9 cellular contexts compared by ENCODE assay signal in the genomic region with DNA sequence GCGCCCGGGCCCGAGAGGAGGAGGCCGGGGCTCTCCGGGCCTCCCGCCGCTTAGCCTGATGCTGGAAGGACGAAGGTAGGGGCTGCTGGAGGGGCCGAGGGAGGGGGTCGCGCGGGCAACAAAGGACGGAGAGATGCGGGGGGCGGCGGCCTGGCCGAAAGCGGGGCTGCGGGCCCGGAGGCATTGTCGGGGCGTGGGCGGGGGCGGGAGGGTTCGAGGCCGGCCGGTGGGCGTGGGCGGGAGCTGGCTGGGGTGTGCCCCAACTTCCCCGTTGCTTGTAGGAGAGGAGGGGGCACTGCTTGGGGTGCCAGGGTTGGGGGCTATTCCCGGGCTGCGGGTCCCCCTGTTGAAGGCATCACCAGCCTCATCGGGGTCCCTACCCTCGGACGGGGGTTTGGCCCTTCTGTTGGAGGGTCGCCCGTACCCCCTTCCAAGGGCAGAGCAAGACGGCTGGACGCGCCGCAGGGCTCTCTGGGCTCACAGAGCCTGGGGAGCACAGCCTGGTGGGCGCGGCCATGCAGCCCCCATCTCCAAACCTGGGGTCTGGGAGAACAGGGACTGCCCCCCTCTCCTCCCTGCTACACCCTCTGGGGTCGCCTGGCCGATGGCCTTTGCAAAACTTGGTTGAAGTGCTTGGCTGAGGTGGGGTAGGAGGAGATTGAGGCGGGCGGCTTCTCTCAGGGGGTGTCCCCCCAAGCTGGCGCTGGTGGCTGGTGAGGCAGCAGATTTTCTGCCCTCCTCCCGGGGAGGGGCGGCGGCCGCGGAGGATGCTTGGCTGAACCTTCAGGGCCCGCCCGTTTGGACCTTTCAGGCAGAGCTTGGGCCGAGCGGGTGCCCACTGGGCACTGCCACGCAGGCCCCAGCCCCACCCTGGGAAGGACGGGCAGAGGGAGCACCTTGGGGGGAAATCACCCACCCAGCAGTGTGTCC. TPM values are rescaled to one million over a fixed set of nuclear protein-coding genes. Genes with fewer than 3 reads are reported as not detected.
DNase-seq lines count a peak whose midpoint lies in the region; ATAC-seq, FAIRE-seq and TF ChIP-seq lines count a peak whose summit lies in the region.
"Had no signal": no experiment of that assay in that cellular context is flagged by ENCODE, and none has a peak within 500 bp of the region (broad histone marks: within the 10 kb centered on the region; RNA-seq: fewer than 3 reads in every experiment).

No MANE protein-coding gene starts in this region.

- ATAC-seq in RWPE2 (ENCODE audit: low read depth) = peak; percentile 33

- H3K9ac ChIP-seq in mammary epithelial cell (ENCODE audit: insufficient read depth, low read length) (peak overlapping the region; percentile 23), keratinocyte (ENCODE audit: control insufficient read depth, extremely low read depth, insufficient read depth, low read length) (peak overlapping the region; percentile 71)

- FAIRE-seq in keratinocyte (lab: Jason Lieb, UNC) = no peak
- FAIRE-seq: colon had no signal

- in situ Hi-C loops in mammary epithelial cell (cut with MboI; ENCODE audit: low sequenced_read_pairs in 2 of 2) = loop anchor here in 1 of 2 donors (25.0 kb wide), 1 partner anchor 97 kb away; no protein-coding TSS in a partner anchor

- H3K4me3 ChIP-seq in RWPE2 (ENCODE audit: severe bottlenecking) = peak overlapping the region; percentile 86
- H3K4me3 ChIP-seq in mammary epithelial cell (replicated peaks in 1 of 3; ENCODE audit: insufficient read depth in 1 of 3, low read depth in 2 of 3, low read length in 3 of 3) = peak overlapping the region; percentile 55 to 92 (median 63)
- peak overlapping the region; percentile 69 to 83 (median 75) for H3K4me3 ChIP-seq in keratinocyte (ENCODE audit: control insufficient read depth in 2 of 3, extremely low read depth in 1 of 3, insufficient read depth in 2 of 3, low read depth in 1 of 3, low read length in 3 of 3)

- BruUV-seq in mammary epithelial cell (replicated peaks; lab: Mats Ljungman, UMichigan) = no TSS peak

- intact Hi-C loops in mammary epithelial cell (cut with micrococcal nuclease) = loop anchor here (1.0 to 5.0 kb wide), 5 partner anchors 20 to 103 kb away; no protein-coding TSS in a partner anchor

- H2AFZ ChIP-seq in mammary epithelial cell (ENCODE audit: low read depth, low read length) (peak overlapping the region; percentile 84), keratinocyte (ENCODE audit: control insufficient read depth, low read length) (peak overlapping the region; percentile 51)

- no peaks in the 10 kb centered on the region for H3K36me3 ChIP-seq in RWPE2 (ENCODE audit: low read depth)
- H3K36me3 ChIP-seq in mammary epithelial cell (ENCODE audit: insufficient read depth, low read length) = no peaks in the 10 kb centered on the region
- H3K36me3 ChIP-seq in keratinocyte (ENCODE audit: control insufficient read depth in 2 of 2, extremely low read depth in 1 of 2, insufficient read depth in 2 of 2, low read length in 2 of 2) = no peaks in the 10 kb centered on the region

- no peak for TF ChIP-seq CTCF in RWPE2 (IDR thresholded peaks at IDR 0.05; ENCODE audit: poor library complexity, severe bottlenecking)
- TF ChIP-seq CTCF in mammary epithelial cell (conservative IDR thresholded peaks at IDR 0.05 in 1 of 2, IDR thresholded peaks at IDR 0.05 in 1 of 2; ENCODE audit: extremely low read depth in 1 of 2, insufficient read depth in 1 of 2, low read depth in 1 of 2, low read length in 2 of 2) = no peak
- TF ChIP-seq CTCF in keratinocyte (optimal IDR thresholded peaks at IDR 0.05 in 1 of 3, IDR thresholded peaks at IDR 0.05 in 1 of 3, conservative IDR thresholded peaks at IDR 0.05 in 1 of 3; ENCODE audit: extremely low read depth in 1 of 3, insufficient read depth in 2 of 3, low read length in 3 of 3) = no peak

- no peaks in the 10 kb centered on the region for H3K4me1 ChIP-seq in RWPE2 (ENCODE audit: insufficient read depth, poor library complexity, severe bottlenecking)
- peaks cover 24% of the 10 kb centered on the region for H3K4me1 ChIP-seq in mammary epithelial cell (ENCODE audit: insufficient read depth, low read length)
- H3K4me1 ChIP-seq in keratinocyte (ENCODE audit: control insufficient read depth, extremely low read depth, insufficient read depth, low read length) = peaks cover 26% of the 10 kb centered on the region

- peaks cover 3% of the 10 kb centered on the region for H3K9me1 ChIP-seq in keratinocyte (ENCODE audit: control insufficient read depth, extremely low read depth, insufficient read depth, low read length)

- dilution Hi-C loops in mammary epithelial cell (cut with HindIII; ENCODE audit: low sequenced_read_pairs) (loop anchor here (5.0 to 10.0 kb wide), 3 partner anchors 63 to 292 kb away; no protein-coding TSS in a partner anchor), keratinocyte (cut with MboI; ENCODE audit: extremely low pct_ligation_motif_present, low sequenced_read_pairs) (no loop called here)

- DNase-seq in NOMO-1 treated with DMSO at 0.1 percent for 48 hours (lab: John Stamatoyannopoulos, UW; ENCODE audit: unreplicated experiment) = peak; percentile 38
- DNase-seq in NOMO-1 treated with dmso at 0.1 percent for 144 hours (lab: John Stamatoyannopoulos, UW; ENCODE audit: unreplicated experiment) = no peak
- no peak for DNase-seq in RWPE2 (ENCODE audit: low spot score)
- DNase-seq in mammary epithelial cell = no peak
- no peak for DNase-seq in keratinocyte (ENCODE audit: low read depth, low spot score)
- peak; percentile 36 for DNase-seq in stimulated activated CD8-positive, alpha-beta memory T cell treated with anti-CD3 and anti-CD28 coated beads, Interleukin-4, amount 100 ng/mL, for 48 hours
- DNase-seq in NCI-H510A treated with DMSO at 0.1 percent for 48 hours (lab: John Stamatoyannopoulos, UW) = no peak
- no peak for DNase-seq in SIG-M5 (lab: John Stamatoyannopoulos, UW)

- CTCF ChIA-PET in mammary epithelial cell (lab: Charles Lee; ENCODE audit: low non-redundant PET) = interaction anchor here (0.6 kb wide), 1 partner anchor 14 kb away, joined by 3 read pairs; no protein-coding TSS in a partner anchor

- H3K4me2 ChIP-seq in mammary epithelial cell (ENCODE audit: insufficient read depth, low read depth, low read length) (peak overlapping the region; percentile 83), keratinocyte (ENCODE audit: control insufficient read depth, extremely low read depth, insufficient read depth, low read depth, low read length) (peak overlapping the region; percentile 83)

- H3K79me2 ChIP-seq in mammary epithelial cell (ENCODE audit: insufficient read depth, low read length) (peaks cover 50% of the 10 kb centered on the region), keratinocyte (ENCODE audit: control insufficient read depth, insufficient read depth, low read length) (peaks cover 24% of the 10 kb centered on the region)

- no peaks in the 10 kb centered on the region for H4K20me1 ChIP-seq in mammary epithelial cell (ENCODE audit: insufficient read depth, low read length)
- H4K20me1 ChIP-seq in keratinocyte (ENCODE audit: control insufficient read depth, extremely low read depth, insufficient read depth, low read length) = no peaks in the 10 kb centered on the region

- H3K9me3 ChIP-seq in RWPE2 (ENCODE audit: severe bottlenecking) = no peaks in the 10 kb centered on the region
- no peaks in the 10 kb centered on the region for H3K9me3 ChIP-seq in mammary epithelial cell (replicated peaks; ENCODE audit: insufficient read depth, low read length)
- H3K9me3 ChIP-seq in keratinocyte (ENCODE audit: control insufficient read depth, low read depth, low read length) = no peaks in the 10 kb centered on the region

- H3K27ac ChIP-seq in RWPE2 (ENCODE audit: poor library complexity, severe bottlenecking) (peak overlapping the region; percentile 27), mammary epithelial cell (ENCODE audit: insufficient read depth, low read depth, low read length) (peak overlapping the region; percentile 26), keratinocyte (ENCODE audit: control insufficient read depth, insufficient read depth, low read length) (no peak overlapping the region)

- no peaks in the 10 kb centered on the region for H3K27me3 ChIP-seq in RWPE2 (ENCODE audit: insufficient read depth, poor library complexity, severe bottlenecking)
- no peaks in the 10 kb centered on the region for H3K27me3 ChIP-seq in mammary epithelial cell (ENCODE audit: insufficient read depth, low read length)
- H3K27me3 ChIP-seq in keratinocyte (ENCODE audit: control insufficient read depth, extremely low read depth, insufficient read depth, low read length) = no peaks in the 10 kb centered on the region

- 6% methylated on average over 3 of the region's 59 CpGs for WGBS in mammary epithelial cell (ENCODE audit: low coverage, missing lambda C conversion rate)

RNA-seq across cellular contexts. Expression of gene CLIP2, which starts 0.7 kb away (rescaled TPM):
- total RNA-seq in mammary epithelial cell = 10 to 100 TPM; 34.3 to 37.9 TPM
- 7.2 TPM for polyA plus RNA-seq in mammary epithelial cell
- polyA minus RNA-seq in mammary epithelial cell = 15.3 TPM
- 2.6 to 4.1 TPM (median 3.8 TPM) in 3 replicates for polyA plus RNA-seq in keratinocyte
- polyA plus RNA-seq in keratinocyte (2011; ENCODE audit: low read depth) = 20.4 TPM
- 2.1 and 5.5 TPM in 2 replicates for polyA plus RNA-seq in keratinocyte (2011; cell fraction: cytosol; rRNA removed)
- polyA plus RNA-seq in keratinocyte (2011; cell fraction: nucleus; rRNA removed) = 8.1 and 12.2 TPM in 2 replicates
- 8.4 and 18.0 TPM in 2 replicates for polyA plus RNA-seq in keratinocyte (2012; ENCODE audit: low replicate concordance)
- 5.5 to 21.8 TPM (median 5.9 TPM) in 3 replicates for polyA minus RNA-seq in keratinocyte
- 10.0 TPM for polyA minus RNA-seq in keratinocyte (2011; cell fraction: cytosol; rRNA and poly(A)+ RNA removed)
- 9.7 and 13.0 TPM in 2 replicates for polyA minus RNA-seq in keratinocyte (2011; cell fraction: nucleus; rRNA and poly(A)+ RNA removed)

RNA-seq across cellular contexts. Expression of gene RFC2, which starts 35.7 kb away (rescaled TPM):
- total RNA-seq in mammary epithelial cell = 10 to 100 TPM; 15.0 to 43.9 TPM
- polyA plus RNA-seq in mammary epithelial cell (50.2 TPM), keratinocyte (14.5 to 24.9 TPM (median 24.7 TPM) in 3 replicates)
- polyA minus RNA-seq in mammary epithelial cell (36.8 TPM), keratinocyte (18.9 to 38.2 TPM (median 29.1 TPM) in 3 replicates)
- 12.6 TPM for polyA plus RNA-seq in keratinocyte (2011; ENCODE audit: low read depth)
- polyA plus RNA-seq in keratinocyte (2011; cell fraction: cytosol; rRNA removed) = 15.3 and 16.2 TPM in 2 replicates
- 10.3 and 11.2 TPM in 2 replicates for polyA plus RNA-seq in keratinocyte (2011; cell fraction: nucleus; rRNA removed)
- 8.9 and 30.6 TPM in 2 replicates for polyA plus RNA-seq in keratinocyte (2012; ENCODE audit: low replicate concordance)
- polyA minus RNA-seq in keratinocyte (2011; cell fraction: cytosol; rRNA and poly(A)+ RNA removed) = 11.1 TPM
- 4.7 and 8.5 TPM in 2 replicates for polyA minus RNA-seq in keratinocyte (2011; cell fraction: nucleus; rRNA and poly(A)+ RNA removed)

Comparison
In these comparisons a context has a peak if more than half of its experiments do, and no peak if none do; other contexts are left out.
1. DNase-seq: peak in NOMO-1 treated with DMSO at 0.1 percent for 48 hours (single experiment) and stimulated activated CD8-positive, alpha-beta memory T cell treated with anti-CD3 and anti-CD28 coated beads, Interleukin-4, amount 100 ng/mL, for 48 hours (single experiment); none in NOMO-1 treated with dmso at 0.1 percent for 144 hours (single experiment), RWPE2 (single experiment), mammary epithelial cell (single experiment), keratinocyte (single experiment), NCI-H510A treated with DMSO at 0.1 percent for 48 hours (single experiment) and SIG-M5 (single experiment).
2. Peak in every context shown above with its lines, with median percentiles within 50 percentile points of each other: H3K4me3 ChIP-seq.